Comparison of ENCODE assay signal across 10 cellular contexts in the genomic region with DNA sequence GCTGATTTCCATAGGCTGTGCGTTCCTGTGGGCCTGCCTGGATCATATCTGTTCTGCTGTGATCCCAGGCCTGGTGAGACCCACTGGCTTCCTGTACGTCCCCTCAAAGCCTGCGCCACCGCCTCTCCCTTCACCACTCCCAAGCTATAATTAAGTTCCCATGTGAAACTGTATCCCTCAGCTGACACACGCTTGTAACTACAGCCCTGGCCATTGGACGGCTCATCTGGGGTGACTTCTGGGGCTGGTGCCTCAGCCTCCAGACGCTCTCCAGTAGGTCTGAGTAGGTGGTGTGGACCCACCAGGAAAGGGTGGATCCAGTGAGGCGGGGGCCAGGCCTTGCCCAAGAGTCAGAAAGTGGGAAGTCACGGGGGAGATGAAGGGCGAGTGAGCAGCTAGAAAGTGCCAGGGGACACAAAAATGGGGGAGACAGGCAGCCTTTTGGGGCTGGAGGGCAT. TPM values are rescaled to one million over a fixed set of nuclear protein-coding genes. Genes with fewer than 3 reads are reported as not detected.
DNase-seq lines count a peak whose midpoint lies in the region; ATAC-seq, FAIRE-seq and TF ChIP-seq lines count a peak whose summit lies in the region.
"Had no signal": no experiment of that assay in that cellular context is flagged by ENCODE, and none has a peak within 500 bp of the region (broad histone marks: within the 10 kb centered on the region; RNA-seq: fewer than 3 reads in every experiment).

No MANE protein-coding gene starts in this region.

- no TSS peak for BruUV-seq in A673 (replicated peaks; lab: Mats Ljungman, UMichigan)

- no peaks in the 10 kb centered on the region for H3K27me3 Mint-ChIP-seq in activated CD8-positive, alpha-beta T cell treated with anti-CD3 and anti-CD28 coated beads, Interleukin-2, amount 10 ng/mL, durations not matched to agents 7 days and 5 days (ENCODE audit: low read depth)
- H3K27me3 Mint-ChIP-seq: memory B cell had no signal

- CTCF ChIA-PET in A673 (lab: Charles Lee), result no interaction called here
- CTCF ChIA-PET in HEK293T (lab: Yijun Ruan, JAX), result interaction anchor here (0.6 kb wide), 1 partner anchor 59 kb away, joined by 4 read pairs; no protein-coding TSS in a partner anchor
- CTCF ChIA-PET in activated CD8-positive, alpha-beta T cell treated with anti-CD3 and anti-CD28 coated beads, Interleukin-2, amount 10 ng/mL, durations not matched to agents 7 days and 5 days (lab: Charles Lee), result no interaction called here

- peaks cover 18% of the 10 kb centered on the region for H3K4me1 ChIP-seq in A673 (ENCODE audit: insufficient read depth, low read length, poor library complexity, severe bottlenecking)

- intact Hi-C loops in A673 (cut with micrococcal nuclease; ENCODE audit: unreplicated experiment), result no loop called here
- intact Hi-C loops in lower leg skin (cut with DNase I; ENCODE audit: low total_unique reads), result no loop called here

- no peak for TF ChIP-seq POLR2A in lower leg skin (IDR thresholded peaks at IDR 0.05)

- H3K27me3 ChIP-seq in A673 (replicated peaks; ENCODE audit: insufficient read depth, low read depth, low read length, poor library complexity), result no peaks in the 10 kb centered on the region

- no peak for ATAC-seq in activated CD8-positive, alpha-beta T cell treated with anti-CD3 and anti-CD28 coated beads, Interleukin-2, amount 10 ng/mL, durations not matched to agents 7 days and 5 days
- no peak for ATAC-seq in HG03342 (IDR thresholded peaks at IDR 0.05; ENCODE audit: unreplicated experiment)

- H3K36me3 Mint-ChIP-seq in activated CD8-positive, alpha-beta T cell treated with anti-CD3 and anti-CD28 coated beads, Interleukin-2, amount 10 ng/mL, durations not matched to agents 7 days and 5 days (ENCODE audit: low read depth), result peaks cover 39% of the 10 kb centered on the region

- H3K36me3 ChIP-seq in A673 (ENCODE audit: insufficient read depth, low read length, poor library complexity, severe bottlenecking), result no peaks in the 10 kb centered on the region

- H3K27ac ChIP-seq in A673 (ENCODE audit: low read depth, low read length, poor library complexity, severe bottlenecking), result peak overlapping the region; percentile 85

- WGBS in lower leg skin, 2 donors, result 65 to 77% methylated on average over 10 of the region's 10 CpGs

- peak overlapping the region; percentile 6 for H3K27ac Mint-ChIP-seq in activated CD8-positive, alpha-beta T cell treated with anti-CD3 and anti-CD28 coated beads, Interleukin-2, amount 10 ng/mL, durations not matched to agents 7 days and 5 days

- no peak for FAIRE-seq in RCC 7860 (lab: Jason Lieb, UNC)

- no peaks in the 10 kb centered on the region for H3K9me3 ChIP-seq in A673 (ENCODE audit: low read depth, low read length, poor library complexity, severe bottlenecking)

- no peaks in the 10 kb centered on the region for H3K9me3 Mint-ChIP-seq in activated CD8-positive, alpha-beta T cell treated with anti-CD3 and anti-CD28 coated beads, Interleukin-2, amount 10 ng/mL, durations not matched to agents 7 days and 5 days (ENCODE audit: insufficient read depth)

- DNase-seq in A673 (ENCODE audit: low spot score) (peak; percentile 72), HEK293T (ENCODE audit: extremely low spot score) (peak; percentile 61), iPS-NIHi11 (ENCODE audit: low spot score) (peak; percentile 56), RCC 7860 (ENCODE audit: low spot score) (no peak), NCI-H1694 (lab: John Stamatoyannopoulos, UW) (no peak), lower leg skin (ENCODE audit: low spot score in 2 of 2) (no peak)
- DNase-seq in activated CD8-positive, alpha-beta T cell treated with anti-CD3 and anti-CD28 coated beads, Interleukin-2, amount 10 ng/mL, durations not matched to agents 7 days and 5 days, result no peak
- DNase-seq: NCI-H226 had no signal

- peaks cover 56% of the 10 kb centered on the region for H3K4me1 Mint-ChIP-seq in activated CD8-positive, alpha-beta T cell treated with anti-CD3 and anti-CD28 coated beads, Interleukin-2, amount 10 ng/mL, durations not matched to agents 7 days and 5 days (ENCODE audit: low read depth)

- TF ChIP-seq CTCF in A673 (conservative IDR thresholded peaks at IDR 0.05; ENCODE audit: low read depth, low read length) (no peak), lower leg skin (IDR thresholded peaks at IDR 0.05) (no peak)

- POLR2A ChIA-PET in A673 (lab: Charles Lee; ENCODE audit: low non-redundant PET) (no interaction called here), HEK293T (lab: Yijun Ruan, JAX) (interaction anchor here (0.6 to 1.3 kb wide), 4 partner anchors 8 to 110 kb away, joined by 3 to 4 read pairs (median 3); partner anchors contain the start of genes FANCE and PPARD)
- POLR2A ChIA-PET in activated CD8-positive, alpha-beta T cell treated with anti-CD3 and anti-CD28 coated beads, Interleukin-2, amount 10 ng/mL, durations not matched to agents 7 days and 5 days (lab: Charles Lee), result no interaction called here

- H3K4me3 ChIP-seq in A673 (ENCODE audit: low read depth, low read length, poor library complexity, severe bottlenecking), result no peak overlapping the region
- H3K4me3 ChIP-seq in lower leg skin (ENCODE audit: low read depth, poor library complexity, severe bottlenecking), result no peak overlapping the region

- no peak overlapping the region for H3K4me3 Mint-ChIP-seq in activated CD8-positive, alpha-beta T cell treated with anti-CD3 and anti-CD28 coated beads, Interleukin-2, amount 10 ng/mL, durations not matched to agents 7 days and 5 days
- H3K4me3 Mint-ChIP-seq: memory B cell had no signal

TF ChIP-seq in HEK293T, 16 proteins besides CTCF, POLR2A, EP300 and RAD21:
- no peak for TF ChIP-seq FOXA1 (IDR thresholded peaks at IDR 0.05)
- peak; percentile 39; the same call in 1 of the 2 replicates for TF ChIP-seq PKNOX1 (IDR thresholded peaks at IDR 0.05)

RNA-seq across cellular contexts. Expression of gene PPARD, which starts 21.0 kb away (rescaled TPM):
- total RNA-seq in A673 (2021) (13.8 and 15.4 TPM in 2 replicates), lower leg skin (10 to 100 TPM; 22.6 to 33.8 (median 27.1) TPM)
- total RNA-seq in activated CD8-positive, alpha-beta T cell treated with anti-CD3 and anti-CD28 coated beads, Interleukin-2, amount 10 ng/mL, durations not matched to agents 7 days and 5 days, result 10 to 100 TPM; 36.3 to 36.7 TPM

Comparison
In these comparisons a context has a peak if more than half of its experiments do, and no peak if none do; other contexts are left out.
1. DNase-seq: peak in A673 (single experiment), HEK293T (single experiment) and iPS-NIHi11 (single experiment); none in activated CD8-positive, alpha-beta T cell treated with anti-CD3 and anti-CD28 coated beads, Interleukin-2, amount 10 ng/mL, durations not matched to agents 7 days and 5 days (single experiment), RCC 7860 (single experiment), NCI-H1694 (single experiment) and lower leg skin (0 of 2).